1 cellular context compared by ENCODE assay signal in genomic region chr1:11215018-11216005, GRCh38.
TF ChIP-seq lines count a peak whose summit lies in the region.

No MANE protein-coding gene starts in this region.

TF ChIP-seq in GM23338, 12 proteins besides CTCF, POLR2A, EP300 and RAD21 (continued from another document):
- TF ChIP-seq REST (IDR thresholded peaks at IDR 0.05; ENCODE audit: unreplicated experiment), result no peak
- TF ChIP-seq JUNB (IDR thresholded peaks at IDR 0.05; ENCODE audit: unreplicated experiment), result no peak
- no peak for TF ChIP-seq EZH2 (IDR thresholded peaks at IDR 0.05; ENCODE audit: low read depth, unreplicated experiment)
- TF ChIP-seq ETS1 (IDR thresholded peaks at IDR 0.05), result no peak
- no peak for TF ChIP-seq ZNF114 (CRISPR knock-in tag; IDR thresholded peaks at IDR 0.05)
- no peak for TF ChIP-seq POLR2AphosphoS5 (IDR thresholded peaks at IDR 0.05; ENCODE audit: low read depth)
- TF ChIP-seq NANOG (IDR thresholded peaks at IDR 0.05; ENCODE audit: borderline replicate concordance), result no peak
- TF ChIP-seq STAT1 (IDR thresholded peaks at IDR 0.05; ENCODE audit: unreplicated experiment), result no peak
TF ChIP-seq in GM23338: peak in this region for 0.
